ENCODE assay signal across 8 cellular contexts in genomic region chr1:156747737-156748669, GRCh38. TPM values are rescaled to one million over a fixed set of nuclear protein-coding genes. Genes with fewer than 3 reads are reported as not detected.
DNase-seq lines count a peak whose midpoint lies in the region; ATAC-seq, FAIRE-seq and TF ChIP-seq lines count a peak whose summit lies in the region.

No MANE protein-coding gene starts in this region.

- H3K9me3 ChIP-seq in A549 (no peaks in the 10 kb centered on the region), K562 (replicated peaks; ENCODE audit: control insufficient read depth, insufficient read depth, low read depth, low read length) (no peaks in the 10 kb centered on the region), mesenchymal stem cell (ENCODE audit: control insufficient read depth, low read length) (no peaks in the 10 kb centered on the region)

- peak overlapping the region in 1 of 2 experiments; percentile 51 for H3K23ac ChIP-seq in mesenchymal stem cell (ENCODE audit: low read length in 2 of 2)

- peak overlapping the region; percentile 92 for H4K91ac ChIP-seq in mesenchymal stem cell (ENCODE audit: low read length)

- peaks cover 2% of the 10 kb centered on the region for H3K36me3 Mint-ChIP-seq in IgD-negative memory B cell

- H3K27me3 ChIP-seq in K562 (ENCODE audit: control insufficient read depth in 2 of 2, insufficient read depth in 2 of 2, low read length in 2 of 2) (no peaks in the 10 kb centered on the region), mesenchymal stem cell (ENCODE audit: control insufficient read depth in 1 of 2, insufficient read depth in 1 of 2, low read length in 2 of 2) (no peaks in the 10 kb centered on the region)

- peak overlapping the region; percentile 99 for H2AK5ac ChIP-seq in mesenchymal stem cell (ENCODE audit: low read length, severe bottlenecking)

- peak overlapping the region; percentile 92 for H3K4me2 ChIP-seq in A549
- peak overlapping the region; percentile 97 for H3K4me2 ChIP-seq in K562 (ENCODE audit: insufficient read depth, low read length)
- H3K4me2 ChIP-seq in mesenchymal stem cell (ENCODE audit: low read length, poor library complexity, severe bottlenecking) = peak overlapping the region; percentile 90

- H3K36me3 ChIP-seq in K562 (ENCODE audit: control insufficient read depth, insufficient read depth, low read length) = peaks cover 62% of the 10 kb centered on the region
- H3K36me3 ChIP-seq in mesenchymal stem cell (ENCODE audit: control insufficient read depth in 1 of 2, insufficient read depth in 2 of 2, low read depth in 1 of 2, low read length in 2 of 2) = peaks cover 26 to 32% of the 10 kb centered on the region in 2 experiments

- peaks cover 26% of the 10 kb centered on the region for H4K20me1 ChIP-seq in K562 (replicated peaks; ENCODE audit: control insufficient read depth, insufficient read depth, low read length)

- no peaks in the 10 kb centered on the region for H3K27me3 Mint-ChIP-seq in IgD-negative memory B cell

- H3K4me3 ChIP-seq in A549 = peak overlapping the region; percentile 92
- H3K4me3 ChIP-seq in K562 = peak overlapping the region; percentile 95
- H3K4me3 ChIP-seq in mesenchymal stem cell (ENCODE audit: insufficient read depth in 1 of 2, low read depth in 1 of 2, low read length in 2 of 2) = peak overlapping the region in 1 of 2 experiments; percentile 90

- H3K4me1 ChIP-seq in A549 (peaks cover 48% of the 10 kb centered on the region), K562 (replicated peaks in 1 of 2; ENCODE audit: control insufficient read depth in 2 of 2, insufficient read depth in 2 of 2, low read length in 2 of 2) (peaks cover 33 to 50% of the 10 kb centered on the region in 2 experiments), mesenchymal stem cell (ENCODE audit: control insufficient read depth, insufficient read depth, low read depth, low read length) (peaks cover 45% of the 10 kb centered on the region)

- H2AFZ ChIP-seq in K562 (ENCODE audit: low read depth, low read length) = no peak overlapping the region
- H2AFZ ChIP-seq in mesenchymal stem cell (ENCODE audit: low read depth, low read length) = no peak overlapping the region

- H3K9ac ChIP-seq in K562 (ENCODE audit: insufficient read depth in 1 of 2, low read depth in 2 of 2, low read length in 2 of 2) (peak overlapping the region; percentile 94 to 96), mesenchymal stem cell (ENCODE audit: low read length) (peak overlapping the region; percentile 94)

- no peaks in the 10 kb centered on the region for H3K9me1 ChIP-seq in K562 (ENCODE audit: control insufficient read depth, insufficient read depth, low read length)

- H3K14ac ChIP-seq in mesenchymal stem cell (ENCODE audit: low read length in 2 of 2) = peak overlapping the region in 1 of 2 experiments; percentile 90

- H2BK120ac ChIP-seq in mesenchymal stem cell (ENCODE audit: low read depth, low read length) = peak overlapping the region; percentile 98

- H2BK15ac ChIP-seq in mesenchymal stem cell (ENCODE audit: low read depth, poor library complexity, severe bottlenecking) = peak overlapping the region; percentile 84

- peak overlapping the region; percentile 84 to 94 (median 86) for H3K27ac Mint-ChIP-seq in IgD-negative memory B cell

- H3K27ac ChIP-seq in A549 = peak overlapping the region; percentile 99 to 100
- peak overlapping the region; percentile 89 for H3K27ac ChIP-seq in K562 (ENCODE audit: extremely low read depth, low read depth, low read length)
- H3K27ac ChIP-seq in mesenchymal stem cell (ENCODE audit: low read length, poor library complexity, severe bottlenecking) = peak overlapping the region; percentile 90

- intact Hi-C loops in K562 (cut with micrococcal nuclease) = no loop called here

- TF ChIP-seq POLR2A in A549 (IDR thresholded peaks at IDR 0.05; ENCODE audit: low read length) (no peak), K562 (conservative IDR thresholded peaks at IDR 0.05) (no peak)

- H2BK12ac ChIP-seq in mesenchymal stem cell (ENCODE audit: low read length in 2 of 2) = peak overlapping the region; percentile 76 to 96

- no peak for FAIRE-seq in A549 (lab: Jason Lieb, UNC)
- no peak for FAIRE-seq in K562 (lab: Jason Lieb, UNC)

- CTCF ChIA-PET in A549 (lab: Yijun Ruan, JAX) (interaction anchor here (0.5 to 10.5 kb wide), 11 partner anchors 9 to 112 kb away, joined by 3 to 130 read pairs (median 3); partner anchors contain the start of genes ISG20L2 and METTL25B), K562 (lab: Yijun Ruan, JAX; ENCODE audit: low intra/inter-chr PET ratio) (no interaction called here)

- DNase-seq in A549 (ENCODE audit: low read depth in 1 of 2, low spot score in 1 of 2) (no peak), K562 (ENCODE audit: extremely low read depth in 1 of 4, low spot score in 3 of 4) (no peak), mesenchymal stem cell (peak; percentile 40), NCI-H2171 treated with DMSO at 0.1 percent for 48 hours (lab: John Stamatoyannopoulos, UW) (no peak), GOT3 (lab: John Stamatoyannopoulos, UW) (no peak)

- TF ChIP-seq RAD21 in A549 (conservative IDR thresholded peaks at IDR 0.05 in 1 of 2, IDR thresholded peaks at IDR 0.05 in 1 of 2) (no peak), K562 (CRISPR knock-in tag; conservative IDR thresholded peaks at IDR 0.05 in 1 of 2, IDR thresholded peaks at IDR 0.05 in 1 of 2) (no peak)

- ATAC-seq in A549 (no peak), K562 (no peak), GM21515 (IDR thresholded peaks at IDR 0.05; ENCODE audit: unreplicated experiment) (no peak), GM19324 (IDR thresholded peaks at IDR 0.05; ENCODE audit: low FRiP score, unreplicated experiment) (no peak)

- peak overlapping the region; percentile 91 for H2BK5ac ChIP-seq in mesenchymal stem cell (ENCODE audit: low read depth, low read length, poor library complexity, severe bottlenecking)

- H3K18ac ChIP-seq in mesenchymal stem cell (ENCODE audit: low read depth in 1 of 2, low read length in 2 of 2) = peak overlapping the region; percentile 94 to 98

- POLR2A ChIA-PET in A549 (lab: Yijun Ruan, JAX) (interaction anchor here (0.8 to 3.1 kb wide), 3 partner anchors 13 to 87 kb away, joined by 3 to 21 read pairs (median 3); partner anchors contain the start of genes ISG20L2 and METTL25B), K562 (lab: Yijun Ruan, JAX) (interaction anchor here (0.6 to 1.7 kb wide), 5 partner anchors 15 to 148 kb away, joined by 3 to 4 read pairs (median 3); partner anchors contain the start of gene PRCC)

- H3K4me3 Mint-ChIP-seq in IgD-negative memory B cell = peak overlapping the region; percentile 59 to 97 (median 92)

- H3K79me2 ChIP-seq in K562 (ENCODE audit: control insufficient read depth, insufficient read depth, low read length) = peaks cover 91% of the 10 kb centered on the region

- peak overlapping the region; percentile 97 for H4K8ac ChIP-seq in mesenchymal stem cell (ENCODE audit: low read length)

- H3K79me1 ChIP-seq in mesenchymal stem cell (replicated peaks; ENCODE audit: low read length, poor library complexity, severe bottlenecking) = peaks cover 4% of the 10 kb centered on the region

- H3K4me1 Mint-ChIP-seq in IgD-negative memory B cell = peaks cover 35 to 48% (median 46%) of the 10 kb centered on the region in 3 donors

- no peaks in the 10 kb centered on the region for H3K9me3 Mint-ChIP-seq in IgD-negative memory B cell

- in situ Hi-C loops in K562 (cut with MboI) = loop anchor here (25.0 kb wide), 1 partner anchor 1436 kb away; the partner anchor contains the start of genes FDPS, PKLR and RUSC1

- no peak for TF ChIP-seq CTCF in A549 (IDR thresholded peaks at IDR 0.05)
- no peak for TF ChIP-seq CTCF in K562 (IDR thresholded peaks at IDR 0.05 in 2 of 3, conservative IDR thresholded peaks at IDR 0.05 in 1 of 3; ENCODE audit: insufficient read depth in 2 of 3, low read depth in 1 of 3, low read length in 3 of 3)

- no peak for TF ChIP-seq EP300 in A549 (IDR thresholded peaks at IDR 0.05)
- TF ChIP-seq EP300 in K562 (IDR thresholded peaks at IDR 0.05; ENCODE audit: low read length) = no peak

- BruUV-seq in K562 (replicated peaks; lab: Mats Ljungman, UMichigan) = no TSS peak

- H3K4ac ChIP-seq in mesenchymal stem cell (ENCODE audit: low read depth in 1 of 2, low read length in 2 of 2) = peak overlapping the region; percentile 83 to 96

- WGBS in A549 (ENCODE audit: missing lambda C conversion rate) = 4% methylated on average over 8 of the region's 8 CpGs
- 7% methylated on average over 8 of the region's 8 CpGs for WGBS in K562 (ENCODE audit: insufficient coverage, low coverage, missing lambda C conversion rate)
- WGBS in mesenchymal stem cell = 40% methylated on average over 8 of the region's 8 CpGs

RNA-seq across cellular contexts. Expression of gene HDGF, which starts 3.5 kb away (rescaled TPM):
- polyA plus RNA-seq in A549 (2011; rRNA removed) = 271 and 299 TPM in 2 replicates
- 178 and 186 TPM in 2 replicates for polyA plus RNA-seq in A549 (2012; cell fraction: cytosol; rRNA removed)
- polyA plus RNA-seq in A549 (2012; cell fraction: nucleus; rRNA removed) = 105 and 131 TPM in 2 replicates
- 404 to 428 TPM (median 419 TPM) in 3 replicates for polyA plus RNA-seq in A549 (2017; fragmentation: RNase III; extraction: RNeasy Plus Mini Kit Qiagen cat#74134 plus additional on column Dnase treatment)
- 169 and 184 TPM in 2 replicates for polyA minus RNA-seq in A549 (2011; rRNA and poly(A)+ RNA removed)
- polyA plus RNA-seq in IgD-negative memory B cell = 17.8 TPM
- 54.5 and 99.5 TPM in 2 replicates for total RNA-seq in K562 (2011; cell fraction: chromatin; rRNA removed; ENCODE audit: low replicate concordance)
- total RNA-seq in K562 (2011; cell fraction: nucleolus; rRNA removed) = 73.4 and 78.6 TPM in 2 replicates
- total RNA-seq in K562 (2011; cell fraction: nucleoplasm; rRNA removed) = 87.7 and 114 TPM in 2 replicates
- 470 and 501 TPM in 2 replicates for total RNA-seq in K562 (2014; rRNA removed)
- 400 and 403 TPM in 2 replicates for total RNA-seq in K562 (2014; rRNA removed; fragmentation: Illumina TruSeq; extraction: Trizol)
- 392 and 404 TPM in 2 replicates for total RNA-seq in K562 (2015; rRNA removed; fragmentation: Illumina TruSeq; extraction: Trizol)
- 390 and 425 TPM in 2 replicates for total RNA-seq in K562 (2021)
- 224 and 310 TPM in 2 replicates for polyA plus RNA-seq in K562 (2011; rRNA removed)
- 174 and 175 TPM in 2 replicates for polyA plus RNA-seq in K562 (2011; cell fraction: cytosol; rRNA removed)
- polyA plus RNA-seq in K562 (2011; cell fraction: nucleus; rRNA removed) = 182 and 185 TPM in 2 replicates
- 190 and 267 TPM in 2 replicates for polyA plus RNA-seq in K562 (2012)
- 507 and 601 TPM in 2 replicates for polyA plus RNA-seq in K562 (2014; fragmentation: Illumina TruSeq; extraction: Trizol)
- polyA plus RNA-seq in K562 (2014; fragmentation: Nextera tagmentation; extraction: Ambion mirVana) = 10 to 100 TPM; 38.8 to 41.8 TPM
- 358 and 372 TPM in 2 replicates for polyA plus RNA-seq in K562 (2014; rRNA removed)
- polyA minus RNA-seq in K562 (2011; rRNA and poly(A)+ RNA removed) = 142 and 177 TPM in 2 replicates
- polyA minus RNA-seq in K562 (2011; cell fraction: cytosol; rRNA and poly(A)+ RNA removed) = 120 and 140 TPM in 2 replicates
- 33.7 and 57.2 TPM in 2 replicates for polyA minus RNA-seq in K562 (2011; cell fraction: nucleus; rRNA and poly(A)+ RNA removed)
- 156 TPM for polyA plus RNA-seq in mesenchymal stem cell (2013, experiment 1 of 2)
- polyA plus RNA-seq in mesenchymal stem cell (2013, experiment 2 of 2) = 154 TPM

RNA-seq across cellular contexts. Expression of gene MRPL24, which starts 7.1 kb away (rescaled TPM):
- polyA plus RNA-seq in A549 (2011; rRNA removed) (170 and 246 TPM in 2 replicates), A549 (2017; fragmentation: RNase III; extraction: RNeasy Plus Mini Kit Qiagen cat#74134 plus additional on column Dnase treatment) (195 to 207 TPM (median 198 TPM) in 3 replicates), IgD-negative memory B cell (93.7 TPM), K562 (2011; rRNA removed) (97.5 and 101 TPM in 2 replicates), K562 (2014; fragmentation: Illumina TruSeq; extraction: Trizol) (153 and 163 TPM in 2 replicates), K562 (2014; fragmentation: Nextera tagmentation; extraction: Ambion mirVana) (100 to 1,000 TPM; 206 to 267 TPM), K562 (2014; rRNA removed) (115 and 141 TPM in 2 replicates)
- 174 and 183 TPM in 2 replicates for polyA plus RNA-seq in A549 (2012; cell fraction: cytosol; rRNA removed)
- 74.5 and 122 TPM in 2 replicates for polyA plus RNA-seq in A549 (2012; cell fraction: nucleus; rRNA removed)
- polyA minus RNA-seq in A549 (2011; rRNA and poly(A)+ RNA removed) = 53.9 and 86.1 TPM in 2 replicates
- 8.3 and 22.8 TPM in 2 replicates for total RNA-seq in K562 (2011; cell fraction: chromatin; rRNA removed; ENCODE audit: low replicate concordance)
- total RNA-seq in K562 (2011; cell fraction: nucleolus; rRNA removed) = 18.7 and 20.3 TPM in 2 replicates
- 15.8 and 16.2 TPM in 2 replicates for total RNA-seq in K562 (2011; cell fraction: nucleoplasm; rRNA removed)
- total RNA-seq in K562 (2014; rRNA removed) (103 and 134 TPM in 2 replicates), K562 (2014; rRNA removed; fragmentation: Illumina TruSeq; extraction: Trizol) (91.6 and 91.8 TPM in 2 replicates), K562 (2015; rRNA removed; fragmentation: Illumina TruSeq; extraction: Trizol) (105 and 113 TPM in 2 replicates), K562 (2021) (74.0 and 74.3 TPM in 2 replicates)
- 66.6 and 77.0 TPM in 2 replicates for polyA plus RNA-seq in K562 (2011; cell fraction: cytosol; rRNA removed)
- polyA plus RNA-seq in K562 (2011; cell fraction: nucleus; rRNA removed) = 59.6 and 61.8 TPM in 2 replicates
- polyA plus RNA-seq in K562 (2012) = 90.5 and 117 TPM in 2 replicates
- polyA minus RNA-seq in K562 (2011; rRNA and poly(A)+ RNA removed) = 43.9 and 56.9 TPM in 2 replicates
- 23.8 and 27.5 TPM in 2 replicates for polyA minus RNA-seq in K562 (2011; cell fraction: cytosol; rRNA and poly(A)+ RNA removed)
- 9.4 and 12.0 TPM in 2 replicates for polyA minus RNA-seq in K562 (2011; cell fraction: nucleus; rRNA and poly(A)+ RNA removed)
- polyA plus RNA-seq in mesenchymal stem cell (2013, experiment 1 of 2) = 65.7 TPM
- 64.7 TPM for polyA plus RNA-seq in mesenchymal stem cell (2013, experiment 2 of 2)

RNA-seq across cellular contexts. Expression of gene PRCC, which starts 19.3 kb away (rescaled TPM):
- 52.0 and 65.3 TPM in 2 replicates for polyA plus RNA-seq in A549 (2011; rRNA removed)
- polyA plus RNA-seq in A549 (2012; cell fraction: cytosol; rRNA removed) = 54.9 and 62.9 TPM in 2 replicates
- polyA plus RNA-seq in A549 (2012; cell fraction: nucleus; rRNA removed) = 39.8 and 50.8 TPM in 2 replicates
- polyA plus RNA-seq in A549 (2017; fragmentation: RNase III; extraction: RNeasy Plus Mini Kit Qiagen cat#74134 plus additional on column Dnase treatment) = 42.8 to 45.5 TPM (median 44.5 TPM) in 3 replicates
- 98.3 and 148 TPM in 2 replicates for polyA minus RNA-seq in A549 (2011; rRNA and poly(A)+ RNA removed)
- 57.3 TPM for polyA plus RNA-seq in IgD-negative memory B cell
- 111 and 116 TPM in 2 replicates for total RNA-seq in K562 (2011; cell fraction: chromatin; rRNA removed; ENCODE audit: low replicate concordance)
- 71.5 and 89.1 TPM in 2 replicates for total RNA-seq in K562 (2011; cell fraction: nucleolus; rRNA removed)
- total RNA-seq in K562 (2011; cell fraction: nucleoplasm; rRNA removed) = 86.8 and 90.6 TPM in 2 replicates
- total RNA-seq in K562 (2014; rRNA removed) = 51.0 and 86.2 TPM in 2 replicates
- total RNA-seq in K562 (2014; rRNA removed; fragmentation: Illumina TruSeq; extraction: Trizol) = 32.1 and 35.1 TPM in 2 replicates
- 35.8 and 41.1 TPM in 2 replicates for total RNA-seq in K562 (2015; rRNA removed; fragmentation: Illumina TruSeq; extraction: Trizol)
- 85.3 and 89.5 TPM in 2 replicates for total RNA-seq in K562 (2021)
- 38.8 and 70.2 TPM in 2 replicates for polyA plus RNA-seq in K562 (2011; rRNA removed)
- polyA plus RNA-seq in K562 (2011; cell fraction: cytosol; rRNA removed) = 75.7 and 85.5 TPM in 2 replicates
- 64.3 and 89.5 TPM in 2 replicates for polyA plus RNA-seq in K562 (2011; cell fraction: nucleus; rRNA removed)
- polyA plus RNA-seq in K562 (2012) = 58.6 and 81.0 TPM in 2 replicates
- polyA plus RNA-seq in K562 (2014; fragmentation: Illumina TruSeq; extraction: Trizol) = 133 and 201 TPM in 2 replicates
- 10 to 100 TPM; 23.9 to 25.5 TPM for polyA plus RNA-seq in K562 (2014; fragmentation: Nextera tagmentation; extraction: Ambion mirVana)
- polyA plus RNA-seq in K562 (2014; rRNA removed) = 53.6 and 68.0 TPM in 2 replicates
- polyA minus RNA-seq in K562 (2011; rRNA and poly(A)+ RNA removed) = 66.4 and 76.9 TPM in 2 replicates
- 41.1 and 58.4 TPM in 2 replicates for polyA minus RNA-seq in K562 (2011; cell fraction: cytosol; rRNA and poly(A)+ RNA removed)
- 21.8 and 33.0 TPM in 2 replicates for polyA minus RNA-seq in K562 (2011; cell fraction: nucleus; rRNA and poly(A)+ RNA removed)
- polyA plus RNA-seq in mesenchymal stem cell (2013, experiment 1 of 2) = 74.5 TPM
- polyA plus RNA-seq in mesenchymal stem cell (2013, experiment 2 of 2) = 72.5 TPM

RNA-seq across cellular contexts. Expression of gene ISG20L2, which starts 19.4 kb away (rescaled TPM):
- polyA plus RNA-seq in A549 (2011; rRNA removed) = 42.5 and 55.7 TPM in 2 replicates
- 29.2 and 35.7 TPM in 2 replicates for polyA plus RNA-seq in A549 (2012; cell fraction: cytosol; rRNA removed)
- polyA plus RNA-seq in A549 (2012; cell fraction: nucleus; rRNA removed) = 12.5 and 17.9 TPM in 2 replicates
- polyA plus RNA-seq in A549 (2017; fragmentation: RNase III; extraction: RNeasy Plus Mini Kit Qiagen cat#74134 plus additional on column Dnase treatment) = 27.6 to 31.4 TPM (median 29.6 TPM) in 3 replicates
- polyA minus RNA-seq in A549 (2011; rRNA and poly(A)+ RNA removed) = 44.0 and 56.0 TPM in 2 replicates
- 39.7 TPM for polyA plus RNA-seq in IgD-negative memory B cell
- 62.5 and 90.4 TPM in 2 replicates for total RNA-seq in K562 (2011; cell fraction: chromatin; rRNA removed; ENCODE audit: low replicate concordance)
- total RNA-seq in K562 (2011; cell fraction: nucleolus; rRNA removed) = 49.1 and 64.9 TPM in 2 replicates
- total RNA-seq in K562 (2011; cell fraction: nucleoplasm; rRNA removed) = 55.7 and 64.4 TPM in 2 replicates
- 34.3 and 40.7 TPM in 2 replicates for total RNA-seq in K562 (2014; rRNA removed)
- 57.7 and 59.6 TPM in 2 replicates for total RNA-seq in K562 (2014; rRNA removed; fragmentation: Illumina TruSeq; extraction: Trizol)
- 52.6 and 53.3 TPM in 2 replicates for total RNA-seq in K562 (2015; rRNA removed; fragmentation: Illumina TruSeq; extraction: Trizol)
- 46.3 and 50.3 TPM in 2 replicates for total RNA-seq in K562 (2021)
- polyA plus RNA-seq in K562 (2011; rRNA removed) = 59.5 and 63.8 TPM in 2 replicates
- 60.2 and 77.5 TPM in 2 replicates for polyA plus RNA-seq in K562 (2011; cell fraction: cytosol; rRNA removed)
- polyA plus RNA-seq in K562 (2011; cell fraction: nucleus; rRNA removed) = 23.1 and 28.0 TPM in 2 replicates
- 45.7 and 45.9 TPM in 2 replicates for polyA plus RNA-seq in K562 (2012)
- 100 and 130 TPM in 2 replicates for polyA plus RNA-seq in K562 (2014; fragmentation: Illumina TruSeq; extraction: Trizol)
- polyA plus RNA-seq in K562 (2014; fragmentation: Nextera tagmentation; extraction: Ambion mirVana) = 10 to 100 TPM; 21.3 to 50.3 TPM
- 41.5 and 50.9 TPM in 2 replicates for polyA plus RNA-seq in K562 (2014; rRNA removed)
- 52.8 and 62.8 TPM in 2 replicates for polyA minus RNA-seq in K562 (2011; rRNA and poly(A)+ RNA removed)
- 23.6 and 28.9 TPM in 2 replicates for polyA minus RNA-seq in K562 (2011; cell fraction: cytosol; rRNA and poly(A)+ RNA removed)
- 21.1 and 35.4 TPM in 2 replicates for polyA minus RNA-seq in K562 (2011; cell fraction: nucleus; rRNA and poly(A)+ RNA removed)
- polyA plus RNA-seq in mesenchymal stem cell (2013, experiment 1 of 2) = 26.8 TPM
- 25.1 TPM for polyA plus RNA-seq in mesenchymal stem cell (2013, experiment 2 of 2)

RNA-seq across cellular contexts. Expression of gene METTL25B, which starts 19.7 kb away (rescaled TPM):
- polyA plus RNA-seq in A549 (2011; rRNA removed) = 18.5 and 22.1 TPM in 2 replicates
- 19.4 and 21.3 TPM in 2 replicates for polyA plus RNA-seq in A549 (2012; cell fraction: cytosol; rRNA removed)
- 34.1 and 34.8 TPM in 2 replicates for polyA plus RNA-seq in A549 (2012; cell fraction: nucleus; rRNA removed)
- polyA plus RNA-seq in A549 (2017; fragmentation: RNase III; extraction: RNeasy Plus Mini Kit Qiagen cat#74134 plus additional on column Dnase treatment) = 15.7 to 21.7 TPM (median 16.7 TPM) in 3 replicates
- polyA minus RNA-seq in A549 (2011; rRNA and poly(A)+ RNA removed) = 19.6 and 21.6 TPM in 2 replicates
- polyA plus RNA-seq in IgD-negative memory B cell = 11.5 TPM
- total RNA-seq in K562 (2011; cell fraction: chromatin; rRNA removed; ENCODE audit: low replicate concordance) = 50.1 and 117 TPM in 2 replicates
- total RNA-seq in K562 (2011; cell fraction: nucleolus; rRNA removed) = 103 and 114 TPM in 2 replicates
- 74.6 and 83.1 TPM in 2 replicates for total RNA-seq in K562 (2011; cell fraction: nucleoplasm; rRNA removed)
- 33.1 and 39.1 TPM in 2 replicates for total RNA-seq in K562 (2014; rRNA removed)
- 17.8 and 26.3 TPM in 2 replicates for total RNA-seq in K562 (2014; rRNA removed; fragmentation: Illumina TruSeq; extraction: Trizol)
- total RNA-seq in K562 (2015; rRNA removed; fragmentation: Illumina TruSeq; extraction: Trizol) = 27.0 and 30.3 TPM in 2 replicates
- 46.3 and 48.3 TPM in 2 replicates for total RNA-seq in K562 (2021)
- 37.1 and 46.1 TPM in 2 replicates for polyA plus RNA-seq in K562 (2011; rRNA removed)
- polyA plus RNA-seq in K562 (2011; cell fraction: cytosol; rRNA removed) = 44.7 and 53.0 TPM in 2 replicates
- 79.3 and 98.8 TPM in 2 replicates for polyA plus RNA-seq in K562 (2011; cell fraction: nucleus; rRNA removed)
- 34.9 and 66.4 TPM in 2 replicates for polyA plus RNA-seq in K562 (2012)
- polyA plus RNA-seq in K562 (2014; fragmentation: Illumina TruSeq; extraction: Trizol) = 33.9 and 37.7 TPM in 2 replicates
- polyA plus RNA-seq in K562 (2014; fragmentation: Nextera tagmentation; extraction: Ambion mirVana) = 10 to 100 TPM in 1 of 2 experiments, 1 to 10 TPM in 1; 7.7 to 13.2 TPM
- polyA plus RNA-seq in K562 (2014; rRNA removed) = 41.8 and 57.4 TPM in 2 replicates
- polyA minus RNA-seq in K562 (2011; rRNA and poly(A)+ RNA removed) = 17.4 and 21.8 TPM in 2 replicates
- 20.6 and 27.1 TPM in 2 replicates for polyA minus RNA-seq in K562 (2011; cell fraction: cytosol; rRNA and poly(A)+ RNA removed)
- polyA minus RNA-seq in K562 (2011; cell fraction: nucleus; rRNA and poly(A)+ RNA removed) = 25.0 and 34.1 TPM in 2 replicates
- polyA plus RNA-seq in mesenchymal stem cell (2013, experiment 1 of 2) = 12.1 TPM
- polyA plus RNA-seq in mesenchymal stem cell (2013, experiment 2 of 2) = 11.3 TPM
